ENCODE assay signal across 23 cellular contexts in the genomic region with DNA sequence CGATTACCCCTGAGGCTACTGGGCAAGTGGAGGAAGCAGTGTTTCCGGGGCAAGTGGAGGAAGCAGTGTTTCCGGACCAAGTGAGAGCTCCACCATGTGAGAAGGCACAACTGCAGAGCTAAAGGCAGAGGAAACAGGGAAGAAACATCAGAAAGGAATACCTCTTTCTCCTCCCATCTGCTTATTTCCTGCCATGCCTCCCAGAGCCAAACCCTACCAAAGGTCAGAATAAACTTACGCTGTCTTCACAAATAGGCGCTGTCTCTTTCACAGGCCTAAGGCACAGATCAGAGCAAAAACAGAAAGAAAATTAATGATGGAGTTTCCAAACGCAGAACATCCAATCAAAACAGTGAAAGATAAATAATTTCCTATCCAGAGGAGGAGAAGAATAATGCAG.
DNase-seq lines count a peak whose midpoint lies in the region; TF ChIP-seq lines count a peak whose summit lies in the region.
"Had no signal": no experiment of that assay in that cellular context is flagged by ENCODE, and none has a peak within 500 bp of the region (broad histone marks: within the 10 kb centered on the region; RNA-seq: fewer than 3 reads in every experiment).

No MANE protein-coding gene starts in this region.

- TF ChIP-seq CTCF in neural progenitor cell (IDR thresholded peaks at IDR 0.05), result no peak
- TF ChIP-seq CTCF in SK-N-SH (IDR thresholded peaks at IDR 0.05), result no peak

- no peaks in the 10 kb centered on the region for H3K9me2 ChIP-seq in SK-N-SH

- CTCF ChIA-PET in SK-N-SH (lab: Yijun Ruan, JAX), result no interaction called here
- CTCF ChIA-PET in CD4-positive, alpha-beta memory T cell (lab: Charles Lee; ENCODE audit: partially characterized antibody), result no interaction called here

- no peak overlapping the region for H3K4me3 ChIP-seq in neural progenitor cell
- no peak overlapping the region for H3K4me3 ChIP-seq in SK-N-SH (ENCODE audit: low read depth in 2 of 2, low read length in 1 of 2)
- H3K4me3 ChIP-seq in CD4-positive, alpha-beta memory T cell (ENCODE audit: low read length in 2 of 2), result no peak overlapping the region

- intact Hi-C loops in CD4-positive, alpha-beta memory T cell (cut with micrococcal nuclease), result no loop called here

- TF ChIP-seq EP300 in SK-N-SH (IDR thresholded peaks at IDR 0.05; ENCODE audit: borderline replicate concordance in 1 of 2, low read depth in 1 of 2, low read length in 1 of 2), result no peak

- no peaks in the 10 kb centered on the region for H4K20me1 ChIP-seq in neural progenitor cell (ENCODE audit: low read depth)
- no peaks in the 10 kb centered on the region for H4K20me1 ChIP-seq in SK-N-SH (ENCODE audit: insufficient read depth)

- no peak overlapping the region for H3K27ac ChIP-seq in neural progenitor cell
- H3K27ac ChIP-seq in SK-N-SH (ENCODE audit: low read depth in 2 of 2, low read length in 1 of 2), result no peak overlapping the region
- H3K27ac ChIP-seq in CD4-positive, alpha-beta memory T cell (ENCODE audit: low read depth, low read length), result no peak overlapping the region
- H3K27ac ChIP-seq: KMS-11 had no signal

- no peaks in the 10 kb centered on the region for H3K36me3 Mint-ChIP-seq in neural progenitor cell
- H3K36me3 Mint-ChIP-seq in CD4-positive, alpha-beta memory T cell, result no peaks in the 10 kb centered on the region

- POLR2A ChIA-PET in SK-N-SH (lab: Yijun Ruan, JAX), result no interaction called here
- POLR2A ChIA-PET in CD4-positive, alpha-beta memory T cell (lab: Charles Lee; ENCODE audit: partially characterized antibody), result no interaction called here

- H3K9me3 ChIP-seq in neural progenitor cell (ENCODE audit: low read depth) (no peaks in the 10 kb centered on the region), SK-N-SH (no peaks in the 10 kb centered on the region)
- no peaks in the 10 kb centered on the region for H3K9me3 ChIP-seq in CD4-positive, alpha-beta memory T cell (ENCODE audit: control insufficient read depth in 1 of 2, low read length in 2 of 2)

- DNase-seq in ELF-1 (ENCODE audit: low read depth, low spot score) (peak; percentile 4), dermis blood vessel endothelial cell (peak; percentile 3), foreskin melanocyte (peak; percentile 6), neural progenitor cell (ENCODE audit: low spot score) (no peak), SK-N-SH (no peak), NCI-H2227 (lab: John Stamatoyannopoulos, UW; ENCODE audit: unreplicated experiment) (no peak)
- DNase-seq in CD4-positive, alpha-beta memory T cell, result no peak
- DNase-seq: 8988T, ACHN, DMS153, DND-41, GOT3, HCEC 1CT, IMR-90, NCI-H1092, NCI-H1417 treated with DMSO at 0.1 percent for 48 hours, NCI-H187, NCI-H2081 treated with DMSO at 0.1 percent for 48 hours, NCI-H2171, NCI-H524, NCI-H774, PC-3 had no signal

- no peaks in the 10 kb centered on the region for H3K79me2 ChIP-seq in neural progenitor cell (ENCODE audit: low read depth)
- H3K79me2 ChIP-seq in SK-N-SH (ENCODE audit: insufficient read depth), result no peaks in the 10 kb centered on the region

- H2AFZ ChIP-seq in neural progenitor cell (replicated peaks) (peak overlapping the region; percentile 9), SK-N-SH (ENCODE audit: low read depth) (no peak overlapping the region)

- 63% methylated on average over 6 of the region's 6 CpGs for WGBS in SK-N-SH (ENCODE audit: low lambda C conversion rate)

- no peaks in the 10 kb centered on the region for H3K4me1 Mint-ChIP-seq in neural progenitor cell
- no peaks in the 10 kb centered on the region for H3K4me1 Mint-ChIP-seq in CD4-positive, alpha-beta memory T cell

- H3K9me3 Mint-ChIP-seq in neural progenitor cell, result peaks cover 7% of the 10 kb centered on the region
- H3K9me3 Mint-ChIP-seq in CD4-positive, alpha-beta memory T cell, result peaks cover 4 to 32% (median 14%) of the 10 kb centered on the region in 8 donors

- H3K4me2 ChIP-seq in neural progenitor cell (no peak overlapping the region), SK-N-SH (no peak overlapping the region)
- H3K4me2 ChIP-seq: KMS-11 had no signal

- no peaks in the 10 kb centered on the region for H3K27me3 Mint-ChIP-seq in neural progenitor cell (ENCODE audit: insufficient read depth, low read depth)
- no peaks in the 10 kb centered on the region for H3K27me3 Mint-ChIP-seq in CD4-positive, alpha-beta memory T cell

- H3F3A ChIP-seq in neural progenitor cell (ENCODE audit: low read depth) (no peaks in the 10 kb centered on the region), SK-N-SH (replicated peaks; ENCODE audit: insufficient read depth) (no peaks in the 10 kb centered on the region)

- no peak for TF ChIP-seq RAD21 in SK-N-SH (IDR thresholded peaks at IDR 0.05; ENCODE audit: low read length)

- H3K36me3 ChIP-seq in neural progenitor cell (no peaks in the 10 kb centered on the region), SK-N-SH (replicated peaks in 1 of 2; ENCODE audit: control insufficient read depth in 1 of 2, insufficient read depth in 2 of 2, low read length in 1 of 2) (no peaks in the 10 kb centered on the region)
- H3K36me3 ChIP-seq in CD4-positive, alpha-beta memory T cell (ENCODE audit: insufficient read depth, low read length), result no peaks in the 10 kb centered on the region

- H3K9ac ChIP-seq in neural progenitor cell (no peak overlapping the region), SK-N-SH (no peak overlapping the region)
- H3K9ac ChIP-seq: KMS-11 had no signal

- no peak overlapping the region for H3K27ac Mint-ChIP-seq in neural progenitor cell
- no peak overlapping the region for H3K27ac Mint-ChIP-seq in CD4-positive, alpha-beta memory T cell

- H3K4me1 ChIP-seq in neural progenitor cell (no peaks in the 10 kb centered on the region), SK-N-SH (ENCODE audit: control insufficient read depth in 1 of 2, insufficient read depth in 2 of 2, low read depth in 1 of 2, low read length in 1 of 2) (no peaks in the 10 kb centered on the region; a peak in 1 of 4 replicates)
- H3K4me1 ChIP-seq in CD4-positive, alpha-beta memory T cell (ENCODE audit: insufficient read depth, low read length), result no peaks in the 10 kb centered on the region

- H3K4me3 Mint-ChIP-seq in neural progenitor cell, result no peak overlapping the region
- no peak overlapping the region for H3K4me3 Mint-ChIP-seq in CD4-positive, alpha-beta memory T cell

- no peaks in the 10 kb centered on the region for H3K27me3 ChIP-seq in neural progenitor cell
- no peaks in the 10 kb centered on the region for H3K27me3 ChIP-seq in SK-N-SH (ENCODE audit: insufficient read depth)
- no peaks in the 10 kb centered on the region for H3K27me3 ChIP-seq in CD4-positive, alpha-beta memory T cell (ENCODE audit: insufficient read depth, low read length)

TF ChIP-seq in SK-N-SH, 30 proteins besides CTCF, POLR2A, EP300 and RAD21 (continues in another document):
- TF ChIP-seq NFIC (IDR thresholded peaks at IDR 0.05; ENCODE audit: borderline replicate concordance) (no peak), FOSL2 (IDR thresholded peaks at IDR 0.05; ENCODE audit: borderline replicate concordance, low read depth) (no peak), MXI1 (IDR thresholded peaks at IDR 0.05; ENCODE audit: low read depth, low read length) (no peak), EZH2phosphoT487 (IDR thresholded peaks at IDR 0.05; ENCODE audit: borderline replicate concordance, low read depth) (no peak), POLR2AphosphoS5 (IDR thresholded peaks at IDR 0.05; ENCODE audit: low read depth, low read length) (no peak), FOXM1 (IDR thresholded peaks at IDR 0.05; ENCODE audit: low read depth) (no peak), TAF1 (IDR thresholded peaks at IDR 0.05; ENCODE audit: borderline replicate concordance, low read depth, low read length) (no peak), SMC3 (IDR thresholded peaks at IDR 0.05; ENCODE audit: low read depth, low read length) (no peak), JUND (IDR thresholded peaks at IDR 0.05) (no peak), RCOR1 (IDR thresholded peaks at IDR 0.05; ENCODE audit: low read length) (no peak), NRF1 (IDR thresholded peaks at IDR 0.05; ENCODE audit: low read depth, low read length) (no peak), RFX5 (IDR thresholded peaks at IDR 0.05; ENCODE audit: low read length) (no peak)
- TF ChIP-seq, protein P1, sequence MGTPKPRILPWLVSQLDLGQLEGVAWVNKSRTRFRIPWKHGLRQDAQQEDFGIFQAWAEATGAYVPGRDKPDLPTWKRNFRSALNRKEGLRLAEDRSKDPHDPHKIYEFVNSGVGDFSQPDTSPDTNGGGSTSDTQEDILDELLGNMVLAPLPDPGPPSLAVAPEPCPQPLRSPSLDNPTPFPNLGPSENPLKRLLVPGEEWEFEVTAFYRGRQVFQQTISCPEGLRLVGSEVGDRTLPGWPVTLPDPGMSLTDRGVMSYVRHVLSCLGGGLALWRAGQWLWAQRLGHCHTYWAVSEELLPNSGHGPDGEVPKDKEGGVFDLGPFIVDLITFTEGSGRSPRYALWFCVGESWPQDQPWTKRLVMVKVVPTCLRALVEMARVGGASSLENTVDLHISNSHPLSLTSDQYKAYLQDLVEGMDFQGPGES (IDR thresholded peaks at IDR 0.05; ENCODE audit: low read depth, low read length), result no peak
- TF ChIP-seq, protein P2, sequence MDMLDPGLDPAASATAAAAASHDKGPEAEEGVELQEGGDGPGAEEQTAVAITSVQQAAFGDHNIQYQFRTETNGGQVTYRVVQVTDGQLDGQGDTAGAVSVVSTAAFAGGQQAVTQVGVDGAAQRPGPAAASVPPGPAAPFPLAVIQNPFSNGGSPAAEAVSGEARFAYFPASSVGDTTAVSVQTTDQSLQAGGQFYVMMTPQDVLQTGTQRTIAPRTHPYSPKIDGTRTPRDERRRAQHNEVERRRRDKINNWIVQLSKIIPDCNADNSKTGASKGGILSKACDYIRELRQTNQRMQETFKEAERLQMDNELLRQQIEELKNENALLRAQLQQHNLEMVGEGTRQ (IDR thresholded peaks at IDR 0.05; ENCODE audit: borderline replicate concordance, low read depth, low read length), result no peak
- TF ChIP-seq, protein P3, sequence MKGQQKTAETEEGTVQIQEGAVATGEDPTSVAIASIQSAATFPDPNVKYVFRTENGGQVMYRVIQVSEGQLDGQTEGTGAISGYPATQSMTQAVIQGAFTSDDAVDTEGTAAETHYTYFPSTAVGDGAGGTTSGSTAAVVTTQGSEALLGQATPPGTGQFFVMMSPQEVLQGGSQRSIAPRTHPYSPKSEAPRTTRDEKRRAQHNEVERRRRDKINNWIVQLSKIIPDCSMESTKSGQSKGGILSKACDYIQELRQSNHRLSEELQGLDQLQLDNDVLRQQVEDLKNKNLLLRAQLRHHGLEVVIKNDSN (IDR thresholded peaks at IDR 0.05; ENCODE audit: borderline replicate concordance, low read depth), result no peak

Comparison
In these comparisons a context has a peak if more than half of its experiments do, and no peak if none do; other contexts are left out.
1. DNase-seq: peak in ELF-1 (single experiment), dermis blood vessel endothelial cell (single experiment) and foreskin melanocyte (single experiment); none in neural progenitor cell (single experiment), SK-N-SH (single experiment), NCI-H2227 (single experiment) and CD4-positive, alpha-beta memory T cell (0 of 5).